Comparison of ENCODE assay signal across 21 cellular contexts in the genomic region with DNA sequence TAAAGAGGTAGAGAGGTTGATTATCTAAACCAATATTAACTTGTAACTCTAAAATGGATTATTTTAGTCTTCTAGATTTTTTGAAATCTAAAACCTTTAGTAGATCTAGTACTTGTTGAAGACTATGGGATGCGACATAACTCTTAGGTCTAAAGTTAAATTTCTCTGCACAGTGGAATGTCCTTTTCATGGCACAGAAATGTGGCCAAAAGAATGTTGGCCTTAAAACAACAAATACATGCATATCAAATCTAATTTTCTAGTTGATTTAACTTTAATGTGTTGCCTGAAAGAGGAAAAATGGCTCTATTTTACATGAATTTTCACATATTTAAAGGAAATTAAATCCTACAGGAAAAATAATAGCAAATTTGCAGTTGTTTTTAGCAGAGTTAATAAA.
"Had no signal": no experiment of that assay in that cellular context is flagged by ENCODE, and none has a peak within 500 bp of the region (broad histone marks: within the 10 kb centered on the region; RNA-seq: fewer than 3 reads in every experiment).

No MANE protein-coding gene starts in this region.

- FAIRE-seq: frontal cortex, keratinocyte had no signal

- H3K27me3 Mint-ChIP-seq: activated CD4-positive, alpha-beta memory T cell treated with anti-CD3 and anti-CD28 coated beads, Interleukin-2, amount 10 ng/mL, durations not matched to agents 7 days and 5 days; activated CD4-positive, alpha-beta T cell treated with anti-CD3 and anti-CD28 coated beads for 36 hours had no signal

- H3K9me3 ChIP-seq: adrenal gland, heart right ventricle, left lung, mucosa of descending colon, prostate gland, right lobe of liver, spleen had no signal

- H3K4me3 ChIP-seq: adrenal gland, heart right ventricle, left lung, mucosa of descending colon, prostate gland, right lobe of liver, spleen had no signal

- H3K27ac ChIP-seq: adrenal gland, heart right ventricle, left lung, prostate gland, right lobe of liver, spleen, VCaP had no signal

- ATAC-seq: activated CD4-positive, alpha-beta T cell treated with anti-CD3 and anti-CD28 coated beads for 36 hours; heart right ventricle; left lung; mucosa of descending colon; natural killer cell; right lobe of liver had no signal

- H3K27me3 ChIP-seq: adrenal gland, heart right ventricle, left lung, right lobe of liver, spleen had no signal

- H3K27ac Mint-ChIP-seq: activated CD4-positive, alpha-beta memory T cell treated with anti-CD3 and anti-CD28 coated beads, Interleukin-2, amount 10 ng/mL, durations not matched to agents 7 days and 5 days; activated CD4-positive, alpha-beta T cell treated with anti-CD3 and anti-CD28 coated beads for 36 hours had no signal

- H3K36me3 ChIP-seq: adrenal gland, prostate gland had no signal

- H3K4me1 ChIP-seq: right lobe of liver had no signal

- H3K9me3 Mint-ChIP-seq: activated CD4-positive, alpha-beta memory T cell treated with anti-CD3 and anti-CD28 coated beads, Interleukin-2, amount 10 ng/mL, durations not matched to agents 7 days and 5 days; natural killer cell had no signal

- DNase-seq: activated CD4-positive, alpha-beta memory T cell treated with anti-CD3 and anti-CD28 coated beads, Interleukin-2, amount 10 ng/mL, durations not matched to agents 7 days and 5 days; activated CD4-positive, alpha-beta T cell treated with anti-CD3 and anti-CD28 coated beads for 36 hours; activated gamma-delta T cell treated with Interleukin-2 at 50 U/mL for 16 hours; activated T-cell treated with anti-CD3 and anti-CD28 coated beads, Interleukin-2, amount 50 U/mL, for 48 hours; adrenal gland; cerebellar nuclear complex; heart right ventricle; left lung; mucosa of descending colon; natural killer cell; nucleus accumbens; right lobe of liver; spleen; stimulated activated CD4-positive, alpha-beta T cell treated with anti-CD3 and anti-CD28 coated beads, Interleukin-2, amount 100 ng/mL, for 24 hours; stimulated activated naive CD4-positive, alpha-beta T cell treated with Interleukin-2 at 50 U/mL for 16 hours; SW 1271; trophoblast cell had no signal

- H3K4me3 Mint-ChIP-seq: activated CD4-positive, alpha-beta memory T cell treated with anti-CD3 and anti-CD28 coated beads, Interleukin-2, amount 10 ng/mL, durations not matched to agents 7 days and 5 days; activated CD4-positive, alpha-beta T cell treated with anti-CD3 and anti-CD28 coated beads for 36 hours had no signal
